ENCODE assay signal across 35 cellular contexts in the genomic region with DNA sequence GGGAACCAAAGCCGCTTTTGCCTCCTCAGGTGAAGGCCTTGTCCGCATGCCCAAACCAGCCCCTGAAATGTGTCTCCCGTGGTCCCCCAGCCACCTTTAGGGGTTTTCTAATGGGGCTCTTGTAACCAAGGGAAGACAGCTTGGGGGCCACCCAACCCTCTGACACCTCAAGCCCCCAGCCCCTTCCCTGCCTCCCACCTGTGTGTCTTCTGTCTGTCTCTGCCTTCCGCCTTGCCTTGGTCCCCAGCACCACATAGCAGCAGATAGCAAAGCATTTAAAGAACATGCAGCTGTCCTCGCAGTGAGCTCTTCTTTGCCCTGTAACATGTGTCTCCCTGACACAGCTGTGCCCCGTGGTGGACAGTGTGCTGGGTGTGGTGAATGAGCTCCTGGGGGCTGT. TPM values are rescaled to one million over a fixed set of nuclear protein-coding genes. Genes with fewer than 3 reads are reported as not detected.
"Had no signal": no experiment of that assay in that cellular context is flagged by ENCODE, and none has a peak within 500 bp of the region (broad histone marks: within the 10 kb centered on the region; RNA-seq: fewer than 3 reads in every experiment).

No MANE protein-coding gene starts in this region.

- ATAC-seq: activated naive CD4-positive, alpha-beta T cell treated with anti-CD3 and anti-CD28 coated beads, Interleukin-2, amount 50 U/mL, for 72 hours; activated T-cell treated with anti-CD3 and anti-CD28 coated beads, Interleukin-2, amount 50 U/mL, for 4 hours; body of pancreas had no signal

- DNase-seq: activated CD4-positive, alpha-beta memory T cell treated with anti-CD3 and anti-CD28 coated beads for 36 hours; activated CD4-positive, alpha-beta T cell treated with anti-CD3 and anti-CD28 coated beads, Interleukin-2, amount 50 U/mL, for 1 hour; activated CD8-positive, alpha-beta memory T cell treated with anti-CD3 and anti-CD28 coated beads, Interleukin-2, amount 50 U/mL, for 4 hours; activated gamma-delta T cell treated with Interleukin-2 at 50 U/mL for 16 hours; activated naive CD4-positive, alpha-beta T cell treated with anti-CD3 and anti-CD28 coated beads for 36 hours; activated T-cell treated with anti-CD3 and anti-CD28 coated beads for 4 hours; activated T-cell treated with anti-CD3 and anti-CD28 coated beads, Interleukin-2, amount 50 U/mL, for 4 hours; adrenal gland; body of pancreas; cerebellar nuclear complex; NCI-H1092 treated with DMSO at 0.1 percent for 48 hours; NCI-H1417; NCI-H146; NCI-H187; NCI-H2029 treated with DMSO at 0.1 percent for 48 hours; NCI-H2107; NCI-H2171; NCI-H510A; NCI-H526; NCI-H748 treated with DMSO at 0.1 percent for 48 hours; NK-92 treated with Interleukin-12 subunit alpha and Interleukin-12 subunit beta, amount 100 ng/mL, for 24 hours; PC-9; Right ventricle myocardium superior had no signal

- H3K9me3 ChIP-seq: adrenal gland, body of pancreas, breast epithelium had no signal

- H3K4me1 ChIP-seq: adrenal gland, body of pancreas, breast epithelium had no signal

- H3K36me3 ChIP-seq: adrenal gland, breast epithelium had no signal

- H2AFZ ChIP-seq: PC-9 had no signal

- H3K4me3 ChIP-seq: adrenal gland, body of pancreas, breast epithelium, PC-9, SK-N-MC had no signal

- H3K27ac ChIP-seq: adrenal gland, body of pancreas, breast epithelium, KMS-11, PC-9, RWPE1, SK-N-MC had no signal

- H3K9ac ChIP-seq: KMS-11 had no signal

- H3K27me3 ChIP-seq: adrenal gland, body of pancreas, breast epithelium had no signal

- FAIRE-seq: astrocyte, RCC 7860, TTC549 had no signal

- H3K4me2 ChIP-seq: KMS-11, PC-9 had no signal

RNA-seq across cellular contexts. Expression of a gene that starts 9.6 kb away (rescaled TPM):
- total RNA-seq: activated CD4-positive, alpha-beta memory T cell treated with anti-CD3 and anti-CD28 coated beads for 36 hours; activated naive CD4-positive, alpha-beta T cell treated with anti-CD3 and anti-CD28 coated beads for 36 hours; activated naive CD4-positive, alpha-beta T cell treated with anti-CD3 and anti-CD28 coated beads, Interleukin-2, amount 50 U/mL, for 72 hours; activated T-cell treated with anti-CD3 and anti-CD28 coated beads, Interleukin-2, amount 50 U/mL, for 4 hours; activated T-helper 1 cell treated with anti-CD3 and anti-CD28 coated beads, Interleukin-12 subunit alpha, Interleukin-12 subunit beta, Interleukin-2, Interleukin-4 antibody, amounts not matched to agents 30 ng/mL and 10 ng/mL and 1 ng/mL, durations not matched to agents 14 hours and 24 hours and 36 hours; adrenal gland; astrocyte; body of pancreas; breast epithelium; M059J; OCI-LY7; PC-9; Right ventricle myocardium superior; T-helper 1 cell treated with Interleukin-12 subunit alpha and Interleukin-12 subunit beta and Interleukin-4 antibody, amounts not matched to agents 30 ng/mL and 1 ng/mL, for 36 hours had no signal
- polyA plus RNA-seq: adrenal gland had no signal

RNA-seq across cellular contexts. Expression of a gene that starts 16.2 kb away (rescaled TPM):
- total RNA-seq: activated CD4-positive, alpha-beta memory T cell treated with anti-CD3 and anti-CD28 coated beads for 36 hours; activated naive CD4-positive, alpha-beta T cell treated with anti-CD3 and anti-CD28 coated beads for 36 hours; activated naive CD4-positive, alpha-beta T cell treated with anti-CD3 and anti-CD28 coated beads, Interleukin-2, amount 50 U/mL, for 72 hours; activated T-cell treated with anti-CD3 and anti-CD28 coated beads, Interleukin-2, amount 50 U/mL, for 4 hours; activated T-helper 1 cell treated with anti-CD3 and anti-CD28 coated beads, Interleukin-12 subunit alpha, Interleukin-12 subunit beta, Interleukin-2, Interleukin-4 antibody, amounts not matched to agents 30 ng/mL and 10 ng/mL and 1 ng/mL, durations not matched to agents 14 hours and 24 hours and 36 hours; adrenal gland; astrocyte; body of pancreas; breast epithelium; M059J; OCI-LY7; PC-9; Right ventricle myocardium superior; T-helper 1 cell treated with Interleukin-12 subunit alpha and Interleukin-12 subunit beta and Interleukin-4 antibody, amounts not matched to agents 30 ng/mL and 1 ng/mL, for 36 hours had no signal

RNA-seq across cellular contexts. Expression of a gene that starts 31.8 kb away (rescaled TPM):
- total RNA-seq: activated CD4-positive, alpha-beta memory T cell treated with anti-CD3 and anti-CD28 coated beads for 36 hours; activated naive CD4-positive, alpha-beta T cell treated with anti-CD3 and anti-CD28 coated beads for 36 hours; activated naive CD4-positive, alpha-beta T cell treated with anti-CD3 and anti-CD28 coated beads, Interleukin-2, amount 50 U/mL, for 72 hours; activated T-cell treated with anti-CD3 and anti-CD28 coated beads, Interleukin-2, amount 50 U/mL, for 4 hours; activated T-helper 1 cell treated with anti-CD3 and anti-CD28 coated beads, Interleukin-12 subunit alpha, Interleukin-12 subunit beta, Interleukin-2, Interleukin-4 antibody, amounts not matched to agents 30 ng/mL and 10 ng/mL and 1 ng/mL, durations not matched to agents 14 hours and 24 hours and 36 hours; adrenal gland; astrocyte; body of pancreas; breast epithelium; M059J; OCI-LY7; PC-9; Right ventricle myocardium superior; T-helper 1 cell treated with Interleukin-12 subunit alpha and Interleukin-12 subunit beta and Interleukin-4 antibody, amounts not matched to agents 30 ng/mL and 1 ng/mL, for 36 hours had no signal
- polyA plus RNA-seq: adrenal gland had no signal

RNA-seq across cellular contexts. Expression of a gene that starts 55.8 kb away (rescaled TPM):
- total RNA-seq: activated CD4-positive, alpha-beta memory T cell treated with anti-CD3 and anti-CD28 coated beads for 36 hours; activated naive CD4-positive, alpha-beta T cell treated with anti-CD3 and anti-CD28 coated beads for 36 hours; activated naive CD4-positive, alpha-beta T cell treated with anti-CD3 and anti-CD28 coated beads, Interleukin-2, amount 50 U/mL, for 72 hours; activated T-helper 1 cell treated with anti-CD3 and anti-CD28 coated beads, Interleukin-12 subunit alpha, Interleukin-12 subunit beta, Interleukin-2, Interleukin-4 antibody, amounts not matched to agents 30 ng/mL and 10 ng/mL and 1 ng/mL, durations not matched to agents 14 hours and 24 hours and 36 hours; astrocyte; body of pancreas; M059J; OCI-LY7; PC-9; Right ventricle myocardium superior; T-helper 1 cell treated with Interleukin-12 subunit alpha and Interleukin-12 subunit beta and Interleukin-4 antibody, amounts not matched to agents 30 ng/mL and 1 ng/mL, for 36 hours had no signal
- polyA plus RNA-seq: adrenal gland had no signal

RNA-seq across cellular contexts. Expression of a gene that starts 59.0 kb away (rescaled TPM):
- total RNA-seq: activated CD4-positive, alpha-beta memory T cell treated with anti-CD3 and anti-CD28 coated beads for 36 hours; activated naive CD4-positive, alpha-beta T cell treated with anti-CD3 and anti-CD28 coated beads for 36 hours; activated naive CD4-positive, alpha-beta T cell treated with anti-CD3 and anti-CD28 coated beads, Interleukin-2, amount 50 U/mL, for 72 hours; activated T-cell treated with anti-CD3 and anti-CD28 coated beads, Interleukin-2, amount 50 U/mL, for 4 hours; activated T-helper 1 cell treated with anti-CD3 and anti-CD28 coated beads, Interleukin-12 subunit alpha, Interleukin-12 subunit beta, Interleukin-2, Interleukin-4 antibody, amounts not matched to agents 30 ng/mL and 10 ng/mL and 1 ng/mL, durations not matched to agents 14 hours and 24 hours and 36 hours; adrenal gland; astrocyte; body of pancreas; breast epithelium; M059J; OCI-LY7; PC-9; Right ventricle myocardium superior; T-helper 1 cell treated with Interleukin-12 subunit alpha and Interleukin-12 subunit beta and Interleukin-4 antibody, amounts not matched to agents 30 ng/mL and 1 ng/mL, for 36 hours had no signal
- polyA plus RNA-seq: adrenal gland had no signal
